Comparison of ENCODE assay signal across 7 cellular contexts in the genomic region with DNA sequence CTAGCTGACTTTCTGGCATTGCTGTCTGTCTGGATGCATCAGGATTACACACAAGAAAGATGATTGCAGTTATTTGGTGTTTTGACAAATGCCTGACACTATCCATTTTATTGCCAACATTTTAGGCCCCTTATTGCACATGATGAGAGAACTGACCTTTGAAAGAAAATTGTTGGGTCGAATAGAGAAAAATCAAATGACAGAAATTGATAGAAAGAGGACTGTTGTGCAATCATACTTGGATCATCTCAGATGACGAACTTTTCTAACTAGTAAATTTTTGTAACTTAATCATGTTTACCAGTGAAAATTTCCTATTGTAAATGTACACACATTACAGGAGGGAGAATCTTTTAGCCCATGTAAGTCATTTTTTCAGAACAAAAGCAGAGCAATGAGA.
"Had no signal": no experiment of that assay in that cellular context is flagged by ENCODE, and none has a peak within 500 bp of the region (broad histone marks: within the 10 kb centered on the region; RNA-seq: fewer than 3 reads in every experiment).

No MANE protein-coding gene starts in this region.

- H3K27ac ChIP-seq: HL-60, KMS-11 had no signal

- DNase-seq: Karpas-422, Kasumi-1, KBM-7, KG1 had no signal

- H3K4me2 ChIP-seq: KMS-11 had no signal

- FAIRE-seq: HTR-8/SVneo had no signal

- H3K9ac ChIP-seq: KMS-11 had no signal
